ENCODE assay signal across 1 cellular context in genomic region chr22:42726811-42727210, GRCh38.
TF ChIP-seq lines count a peak whose summit lies in the region.

No MANE protein-coding gene starts in this region.

TF ChIP-seq in GM23338, 12 proteins besides CTCF, POLR2A, EP300 and RAD21 (continued from another document):
- TF ChIP-seq REST (IDR thresholded peaks at IDR 0.05; ENCODE audit: unreplicated experiment) (no peak), ETS1 (IDR thresholded peaks at IDR 0.05) (no peak), POLR2AphosphoS5 (IDR thresholded peaks at IDR 0.05; ENCODE audit: low read depth) (no peak), EZH2phosphoT487 (IDR thresholded peaks at IDR 0.05; ENCODE audit: unreplicated experiment) (no peak)
